ENCODE assay signal across 10 cellular contexts in the genomic region with DNA sequence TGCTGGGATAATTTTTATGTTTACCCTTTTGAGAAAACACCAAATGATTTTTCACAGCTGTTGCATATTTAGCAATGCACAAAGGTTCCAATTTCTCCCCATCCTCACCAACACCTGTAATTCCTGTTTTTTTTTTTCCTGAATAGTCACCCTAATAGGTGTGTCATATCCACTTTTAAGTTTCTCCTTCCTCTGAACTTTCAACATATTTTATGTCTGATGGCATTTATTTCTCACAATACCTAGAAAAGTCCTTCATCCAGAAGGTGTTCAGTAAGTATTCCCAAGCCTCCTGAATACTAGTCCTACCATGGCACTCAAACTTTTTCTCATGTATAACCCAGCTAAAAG. TPM values are rescaled to one million over a fixed set of nuclear protein-coding genes. Genes with fewer than 3 reads are reported as not detected.
DNase-seq lines count a peak whose midpoint lies in the region; ATAC-seq, FAIRE-seq and TF ChIP-seq lines count a peak whose summit lies in the region.
"Had no signal": no experiment of that assay in that cellular context is flagged by ENCODE, and none has a peak within 500 bp of the region (broad histone marks: within the 10 kb centered on the region; RNA-seq: fewer than 3 reads in every experiment).

No MANE protein-coding gene starts in this region.

- H3K27ac ChIP-seq in duodenal mucosa (ENCODE audit: low read depth, low read length): no peak overlapping the region

- H3K27me3 Mint-ChIP-seq in nephron (ENCODE audit: low read depth): no peaks in the 10 kb centered on the region

- no peaks in the 10 kb centered on the region for H3K9me3 Mint-ChIP-seq in nephron

- H3K4me3 Mint-ChIP-seq in nephron: peak overlapping the region; percentile 99

- no peaks in the 10 kb centered on the region for H3K9me2 ChIP-seq in Loucy (replicated peaks; ENCODE audit: low read depth, low read length)

- H3K36me3 Mint-ChIP-seq in nephron (ENCODE audit: low read depth): peaks cover 42% of the 10 kb centered on the region

- DNase-seq in BE2C (no peak), frontal cortex (ENCODE audit: low spot score in 2 of 2) (no peak), cerebellar cortex (ENCODE audit: low spot score) (no peak), NCI-H2081 treated with DMSO at 0.1 percent for 48 hours (lab: John Stamatoyannopoulos, UW) (no peak)
- DNase-seq: activated gamma-delta T cell, MV-4-11 had no signal

- TF ChIP-seq CTCF in BE2C (IDR thresholded peaks at IDR 0.05; ENCODE audit: low read depth, low read length) (no peak), Loucy (conservative IDR thresholded peaks at IDR 0.05; ENCODE audit: low read length) (no peak), nephron (IDR thresholded peaks at IDR 0.05; ENCODE audit: unreplicated experiment in 3 of 3) (no peak)

- no peaks in the 10 kb centered on the region for H3K4me1 ChIP-seq in BE2C
- H3K4me1 ChIP-seq in Loucy (ENCODE audit: insufficient read depth, low read length, poor library complexity, severe bottlenecking): peaks cover 37% of the 10 kb centered on the region
- H3K4me1 ChIP-seq in duodenal mucosa (ENCODE audit: control insufficient read depth in 1 of 2, insufficient read depth in 2 of 2, low read length in 2 of 2): peaks cover 21 to 28% of the 10 kb centered on the region in 2 donors

- H2AFZ ChIP-seq in Loucy (ENCODE audit: low read length): no peak overlapping the region

- H3K36me3 ChIP-seq in BE2C: peaks cover 60% of the 10 kb centered on the region
- peaks cover 49% of the 10 kb centered on the region for H3K36me3 ChIP-seq in Loucy (ENCODE audit: insufficient read depth, low read length)
- H3K36me3 ChIP-seq in duodenal mucosa (ENCODE audit: control insufficient read depth in 1 of 2, insufficient read depth in 2 of 2, low read length in 2 of 2): peaks cover 22 to 50% of the 10 kb centered on the region in 2 donors

- H3K9ac ChIP-seq in Loucy (ENCODE audit: low read depth, low read length, poor library complexity, severe bottlenecking) (peak overlapping the region; percentile 94), duodenal mucosa (ENCODE audit: low read depth in 1 of 2, low read length in 2 of 2) (peak overlapping the region; percentile 98 to 99)

- H3K9me3 ChIP-seq in BE2C: no peaks in the 10 kb centered on the region
- no peaks in the 10 kb centered on the region for H3K9me3 ChIP-seq in Loucy (ENCODE audit: insufficient read depth, low read depth, low read length)
- no peaks in the 10 kb centered on the region for H3K9me3 ChIP-seq in duodenal mucosa (ENCODE audit: control insufficient read depth in 1 of 2, low read length in 2 of 2)

- peak overlapping the region; percentile 94 to 100 (median 99) for H3K27ac Mint-ChIP-seq in nephron

- H3K4me3 ChIP-seq in BE2C (ENCODE audit: low read depth, low read length) (peak overlapping the region; percentile 87), Loucy (ENCODE audit: low read length, poor library complexity, severe bottlenecking) (peak overlapping the region; percentile 95), duodenal mucosa (ENCODE audit: low read depth in 1 of 2, low read length in 2 of 2) (peak overlapping the region; percentile 94 to 99)

- FAIRE-seq in frontal cortex (lab: Jason Lieb, UNC): no peak

- H3K4me2 ChIP-seq in Loucy (ENCODE audit: low read depth, low read length, poor library complexity, severe bottlenecking): peak overlapping the region; percentile 100

- H3K4me1 Mint-ChIP-seq in nephron: peaks cover 26% of the 10 kb centered on the region

- peaks cover 59% of the 10 kb centered on the region for H4K20me1 ChIP-seq in Loucy (ENCODE audit: insufficient read depth, low read length, poor library complexity, severe bottlenecking)

- no peak for ATAC-seq in HG03442 (IDR thresholded peaks at IDR 0.05; ENCODE audit: unreplicated experiment)

- peaks cover 65% of the 10 kb centered on the region for H3K79me2 ChIP-seq in Loucy (ENCODE audit: insufficient read depth, low read length)

- H3F3A ChIP-seq in Loucy (ENCODE audit: low read depth): peaks cover 15% of the 10 kb centered on the region; the same call in 1 of the 2 replicates

- H3K27me3 ChIP-seq in BE2C (no peaks in the 10 kb centered on the region), Loucy (ENCODE audit: insufficient read depth, low read length, poor library complexity, severe bottlenecking) (peaks cover 6% of the 10 kb centered on the region), duodenal mucosa (ENCODE audit: control insufficient read depth in 1 of 2, insufficient read depth in 2 of 2, low read length in 2 of 2) (no peaks in the 10 kb centered on the region)

RNA-seq across cellular contexts. Expression of a gene that starts 1.5 kb away (rescaled TPM):
- 1,185 TPM for polyA plus RNA-seq in BE2C (2012; ENCODE audit: insufficient read depth, insufficient read length, low read depth)
- 4,229 TPM for total RNA-seq in frontal cortex

RNA-seq across cellular contexts. Expression of a gene that starts 8.1 kb away (rescaled TPM):
- polyA plus RNA-seq in BE2C (2012; ENCODE audit: insufficient read depth, insufficient read length, low read depth): 18.6 TPM
- total RNA-seq in frontal cortex: 52.6 TPM

RNA-seq across cellular contexts. Expression of a gene that starts 39.4 kb away (rescaled TPM):
- polyA plus RNA-seq in BE2C (2012; ENCODE audit: insufficient read depth, insufficient read length, low read depth): 4.7 TPM
- 72.2 TPM for total RNA-seq in frontal cortex
